24 cellular contexts compared by ENCODE assay signal in genomic region chr9:21997480-21997879, GRCh38. TPM values are rescaled to one million over a fixed set of nuclear protein-coding genes. Genes with fewer than 3 reads are reported as not detected.
"Had no signal": no experiment of that assay in that cellular context is flagged by ENCODE, and none has a peak within 500 bp of the region (broad histone marks: within the 10 kb centered on the region; RNA-seq: fewer than 3 reads in every experiment).

No MANE protein-coding gene starts in this region.

- H3K4me3 ChIP-seq: body of pancreas had no signal

- H3K27ac Mint-ChIP-seq: activated CD8-positive, alpha-beta T cell treated with anti-CD3 and anti-CD28 coated beads, Interleukin-2, amount 10 ng/mL, durations not matched to agents 7 days and 5 days; activated naive CD4-positive, alpha-beta T cell treated with anti-CD3 and anti-CD28 coated beads for 36 hours; T-helper 1 cell treated with Interleukin-12 subunit alpha and Interleukin-12 subunit beta and Interleukin-4 antibody, amounts not matched to agents 30 μg/mL and 1 μg/mL, for 36 hours; WTC11 had no signal

- H3K27me3 ChIP-seq: body of pancreas, SJSA1 had no signal

- DNase-seq: activated CD4-positive, alpha-beta T cell treated with anti-CD3 and anti-CD28 coated beads for 48 hours; activated CD4-positive, alpha-beta T cell treated with anti-CD3 and anti-CD28 coated beads, Interleukin-2, amount 50 U/mL, for 4 hours; activated CD4-positive, CD25-positive, alpha-beta regulatory T cell treated with anti-CD3 and anti-CD28 coated beads, Interleukin-2, amount 50 U/mL, for 72 hours; activated CD8-positive, alpha-beta memory T cell treated with anti-CD3 and anti-CD28 coated beads, Interleukin-2, amount 50 U/mL, for 48 hours; activated CD8-positive, alpha-beta T cell treated with anti-CD3 and anti-CD28 coated beads, Interleukin-2, amount 10 ng/mL, durations not matched to agents 7 days and 5 days; activated naive CD4-positive, alpha-beta T cell treated with anti-CD3 and anti-CD28 coated beads for 36 hours; activated T-cell treated with anti-CD3 and anti-CD28 coated beads, Interleukin-2, amount 50 U/mL, for 1 hour; aorta; body of pancreas; central memory CD4-positive, alpha-beta T cell; Kasumi-1; NCI-H1048; NCI-H1930; NCI-H2171; NCI-H2227 treated with DMSO at 0.1 percent for 48 hours; NCI-H446 treated with DMSO at 0.1 percent for 48 hours; NCI-H524 treated with DMSO at 0.1 percent for 48 hours; NCI-H748 treated with DMSO at 0.1 percent for 48 hours; OCI-M1; SHP77; T-helper 9 cell had no signal

- H3K36me3 Mint-ChIP-seq: WTC11 had no signal

- H3K4me3 Mint-ChIP-seq: activated naive CD4-positive, alpha-beta T cell treated with anti-CD3 and anti-CD28 coated beads for 36 hours; WTC11 had no signal

- H3K9me3 ChIP-seq: body of pancreas, SJSA1 had no signal

- H3K27ac ChIP-seq: body of pancreas had no signal

- ATAC-seq: activated CD8-positive, alpha-beta T cell treated with anti-CD3 and anti-CD28 coated beads, Interleukin-2, amount 10 ng/mL, durations not matched to agents 7 days and 5 days; body of pancreas; WTC11 had no signal

- H3K9me3 Mint-ChIP-seq: activated naive CD4-positive, alpha-beta T cell treated with anti-CD3 and anti-CD28 coated beads for 36 hours; T-helper 1 cell treated with Interleukin-12 subunit alpha and Interleukin-12 subunit beta and Interleukin-4 antibody, amounts not matched to agents 30 μg/mL and 1 μg/mL, for 36 hours; WTC11 had no signal

RNA-seq across cellular contexts. Expression of gene CDKN2B, which starts 11.6 kb away (rescaled TPM):
- total RNA-seq: activated naive CD4-positive, alpha-beta T cell treated with anti-CD3 and anti-CD28 coated beads for 36 hours had no signal
